Comparison of ENCODE assay signal across 7 cellular contexts in genomic region chr9:136704741-136705140, GRCh38. TPM values are rescaled to one million over a fixed set of nuclear protein-coding genes. Genes with fewer than 3 reads are reported as not detected.
"Had no signal": no experiment of that assay in that cellular context is flagged by ENCODE, and none has a peak within 500 bp of the region (broad histone marks: within the 10 kb centered on the region; RNA-seq: fewer than 3 reads in every experiment).

No MANE protein-coding gene starts in this region.

RNA-seq across cellular contexts. Expression of gene DIPK1B, which starts 7.6 kb away (rescaled TPM):
- total RNA-seq: GM23248, HFFc6 had no signal
- polyA plus RNA-seq: GM23248 had no signal

RNA-seq across cellular contexts. Expression of gene LCN10, which starts 38.0 kb away (rescaled TPM):
- total RNA-seq: GM23248, H4, HFFc6, HT1080 had no signal
- polyA plus RNA-seq: GM23248 had no signal

RNA-seq across cellular contexts. Expression of gene EGFL7, which starts 42.0 kb away (rescaled TPM):
- polyA plus RNA-seq: IgD-negative memory B cell had no signal

RNA-seq across cellular contexts. Expression of gene LCN6, which starts 43.6 kb away (rescaled TPM):
- total RNA-seq: GM23248, H4, H7, HepG2, HFFc6, HT1080 had no signal
- polyA plus RNA-seq: GM23248, HepG2, IgD-negative memory B cell had no signal
